23 cellular contexts compared by ENCODE assay signal in the genomic region with DNA sequence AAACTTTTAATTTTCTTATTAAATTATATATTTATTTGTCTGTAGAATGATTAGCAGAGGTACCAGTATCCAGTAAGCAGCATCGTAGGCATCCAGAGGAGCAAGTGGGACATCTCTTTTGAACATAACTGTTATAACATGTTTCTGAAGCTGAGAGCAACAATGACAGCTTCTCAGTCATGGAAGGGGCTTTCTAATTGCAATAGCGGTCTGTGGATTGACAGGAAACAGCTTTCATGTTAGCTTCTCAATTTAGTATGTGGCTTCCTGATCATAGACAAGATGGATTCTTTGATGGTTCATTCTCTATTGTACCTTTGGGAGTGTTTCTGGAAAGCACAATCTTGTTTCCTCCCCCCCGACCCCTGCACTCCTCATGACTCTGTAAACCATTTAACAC.
"Had no signal": no experiment of that assay in that cellular context is flagged by ENCODE, and none has a peak within 500 bp of the region (broad histone marks: within the 10 kb centered on the region; RNA-seq: fewer than 3 reads in every experiment).

No MANE protein-coding gene starts in this region.

- H3K9me3 Mint-ChIP-seq: mesothelial cell of epicardium had no signal

- H3K4me3 ChIP-seq: coronary artery, dorsolateral prefrontal cortex, esophagus muscularis mucosa, gastrocnemius medialis, heart right ventricle, left lung, lower lobe of right lung, mucosa of descending colon had no signal

- H3K36me3 ChIP-seq: esophagus muscularis mucosa, gastrocnemius medialis, heart right ventricle, left lung, lower lobe of right lung had no signal

- H3K4me1 Mint-ChIP-seq: mesothelial cell of epicardium had no signal

- H3K27me3 ChIP-seq: dorsolateral prefrontal cortex, esophagus muscularis mucosa, foreskin keratinocyte, gastrocnemius medialis, heart right ventricle, left lung had no signal

- FAIRE-seq: colon, endothelial cell of umbilical vein, islet of Langerhans, keratinocyte had no signal

- DNase-seq: dermis blood vessel endothelial cell; dorsolateral prefrontal cortex; effector CD4-positive, alpha-beta T cell; effector memory CD4-positive, alpha-beta T cell; foreskin keratinocyte; gastrocnemius medialis; glutamatergic neuron; head of caudate nucleus; heart right ventricle; hippocampal formation; left cardiac atrium; left lung; left ventricle myocardium superior; lower lobe of right lung; mesenchymal stem cell; mucosa of descending colon had no signal

- H3K9me3 ChIP-seq: esophagus muscularis mucosa, gastrocnemius medialis, heart right ventricle, left lung, lower lobe of right lung, mucosa of descending colon had no signal

- H3K4me1 ChIP-seq: esophagus muscularis mucosa, foreskin keratinocyte, gastrocnemius medialis, heart right ventricle, left lung, lower lobe of right lung had no signal

- H3K27ac ChIP-seq: coronary artery, dorsolateral prefrontal cortex, esophagus muscularis mucosa, foreskin keratinocyte, gastrocnemius medialis, heart right ventricle, left lung, lower lobe of right lung had no signal

- ATAC-seq: foreskin keratinocyte, gastrocnemius medialis, heart right ventricle, left cardiac atrium, left lung, left ventricle myocardium superior, lower lobe of right lung, mucosa of descending colon had no signal

- H3K36me3 Mint-ChIP-seq: mesothelial cell of epicardium had no signal

- H3K4me3 Mint-ChIP-seq: mesothelial cell of epicardium had no signal

- H3K27ac Mint-ChIP-seq: mesothelial cell of epicardium had no signal
